In the genomic region with DNA sequence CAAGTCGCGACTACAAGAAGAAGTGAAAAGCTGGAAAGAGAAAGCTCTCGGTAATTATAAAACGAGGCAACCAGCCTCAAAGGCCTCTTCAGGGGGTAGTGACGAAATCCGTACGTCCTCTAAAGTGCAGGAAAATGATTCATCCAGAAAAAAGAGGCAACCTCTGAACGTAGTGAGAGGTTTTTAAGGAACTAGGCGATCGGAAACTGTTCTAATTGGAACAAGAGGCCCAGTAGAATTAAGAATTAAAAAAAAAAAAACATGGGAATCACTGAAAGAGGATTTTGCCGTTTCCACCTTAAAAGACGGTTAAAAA, we compare ENCODE assay signal across 8 cellular contexts. TPM values are rescaled to one million over a fixed set of nuclear protein-coding genes. Genes with fewer than 3 reads are reported as not detected.
A peak's percentile ranks its signal among the peaks of the same experiment; 100 is the strongest.
DNase-seq lines count a peak whose midpoint lies in the region; ATAC-seq and TF ChIP-seq lines count a peak whose summit lies in the region.

No MANE protein-coding gene starts in this region.

- H3K27me3 Mint-ChIP-seq in CD8-positive, alpha-beta T cell (ENCODE audit: low read depth): no peaks in the 10 kb centered on the region
- H3K27me3 Mint-ChIP-seq in brain: peaks cover 16% of the 10 kb centered on the region

- no peaks in the 10 kb centered on the region for H3K9me3 ChIP-seq in CD8-positive, alpha-beta T cell (ENCODE audit: low read length)
- H3K9me3 ChIP-seq in left lung (no peaks in the 10 kb centered on the region), thoracic aorta (no peaks in the 10 kb centered on the region)

- no peaks in the 10 kb centered on the region for H3K27me3 ChIP-seq in CD8-positive, alpha-beta T cell (ENCODE audit: insufficient read depth, low read length)
- H3K27me3 ChIP-seq in left lung (no peaks in the 10 kb centered on the region), thoracic aorta (replicated peaks; ENCODE audit: insufficient read depth) (no peaks in the 10 kb centered on the region)

- H3K36me3 ChIP-seq in CD8-positive, alpha-beta T cell (ENCODE audit: insufficient read depth, low read length): peaks cover 14% of the 10 kb centered on the region
- H3K36me3 ChIP-seq in left lung: peaks cover 0 to 38% of the 10 kb centered on the region in 2 donors
- peaks cover 7% of the 10 kb centered on the region for H3K36me3 ChIP-seq in thoracic aorta

- intact Hi-C loops in CD8-positive, alpha-beta T cell (cut with DNase I, micrococcal nuclease): loop anchor here (2.0 to 10.0 kb wide), 6 partner anchors 33 to 1768 kb away; partner anchors contain the start of genes FBXO38 (in 1 of the 2), HMGXB3 (in 1 of the 2), JAKMIP2 (in 1 of the 2) and PCYOX1L (in 1 of the 2)
- intact Hi-C loops in left lung (cut with DNase I): loop anchor here in 1 of 2 donors (5.0 kb wide), 1 partner anchor 108 kb away; no protein-coding TSS in a partner anchor

- no peak for TF ChIP-seq CTCF in CD8-positive, alpha-beta T cell (IDR thresholded peaks at IDR 0.05)
- TF ChIP-seq CTCF in brain (conservative IDR thresholded peaks at IDR 0.05): no peak
- no peak for TF ChIP-seq CTCF in left lung (IDR thresholded peaks at IDR 0.05)
- no peak for TF ChIP-seq CTCF in thoracic aorta (IDR thresholded peaks at IDR 0.05)
- TF ChIP-seq CTCF in GM10248 (IDR thresholded peaks at IDR 0.05; ENCODE audit: control extremely low read depth, extremely low read depth, low read depth, missing control alignments): no peak

- peak overlapping the region; percentile 95 for H3K27ac Mint-ChIP-seq in CD8-positive, alpha-beta T cell
- H3K27ac Mint-ChIP-seq in brain: peak overlapping the region; percentile 98 to 100 (median 99)

- POLR2A ChIA-PET in CD8-positive, alpha-beta T cell (lab: Charles Lee): interaction anchor here (1.1 to 3.1 kb wide), 10 partner anchors 9 to 205 kb away, joined by 3 to 12 read pairs (median 4); partner anchors contain the start of genes ARHGEF37, GRPEL2 and PCYOX1L
- POLR2A ChIA-PET in GM10248 (lab: Yijun Ruan, JAX): interaction anchor here (1.3 to 1.7 kb wide), 2 partner anchors 9 to 12 kb away, joined by 3 to 7 read pairs; no protein-coding TSS in a partner anchor

- DNase-seq in CD8-positive, alpha-beta T cell: peak in 1 of 7 experiments; percentile 11
- DNase-seq in MV-4-11 (lab: John Stamatoyannopoulos, UW) (peak; percentile 92), left lung (no peak), thoracic aorta (ENCODE audit: low spot score) (no peak), mesenteric fat pad (ENCODE audit: low spot score) (no peak), GM10248 (ENCODE audit: extremely low spot score) (no peak)

- peaks cover 27% of the 10 kb centered on the region for H3K4me1 ChIP-seq in CD8-positive, alpha-beta T cell (ENCODE audit: insufficient read depth, low read length)
- peaks cover 27 to 50% of the 10 kb centered on the region in 2 donors for H3K4me1 ChIP-seq in left lung
- H3K4me1 ChIP-seq in thoracic aorta (ENCODE audit: control insufficient read depth in 1 of 2, low read depth in 2 of 2): peaks cover 23 to 49% of the 10 kb centered on the region in 2 donors

- CTCF ChIA-PET in CD8-positive, alpha-beta T cell (lab: Charles Lee): interaction anchor here (0.8 to 2.8 kb wide), 7 partner anchors 13 to 255 kb away, joined by 3 to 12 read pairs (median 4); no protein-coding TSS in a partner anchor
- CTCF ChIA-PET in GM10248 (lab: Yijun Ruan, JAX): interaction anchor here (1.0 to 2.1 kb wide), 10 partner anchors 9 to 303 kb away, joined by 3 to 13 read pairs (median 4); no protein-coding TSS in a partner anchor

- peak overlapping the region; percentile 97 for H3K4me3 Mint-ChIP-seq in CD8-positive, alpha-beta T cell
- peak overlapping the region; percentile 98 to 99 (median 98) for H3K4me3 Mint-ChIP-seq in brain

- H3K4me1 Mint-ChIP-seq in CD8-positive, alpha-beta T cell (ENCODE audit: low read depth): peaks cover 39% of the 10 kb centered on the region
- H3K4me1 Mint-ChIP-seq in brain: peaks cover 53% of the 10 kb centered on the region

- peaks cover 55% of the 10 kb centered on the region for H3K36me3 Mint-ChIP-seq in CD8-positive, alpha-beta T cell
- H3K36me3 Mint-ChIP-seq in brain: peaks cover 54% of the 10 kb centered on the region

- ATAC-seq in CD8-positive, alpha-beta T cell: no peak
- ATAC-seq in left lung (peak; percentile 35), thoracic aorta (ENCODE audit: insufficient number of reproducible peaks, low FRiP score, low read depth) (peak; percentile 56), GM18517 (IDR thresholded peaks at IDR 0.05; ENCODE audit: unreplicated experiment) (no peak)

- H3K9me3 Mint-ChIP-seq in CD8-positive, alpha-beta T cell: no peaks in the 10 kb centered on the region
- peaks cover 0 to 12% (median 2%) of the 10 kb centered on the region in 5 experiments for H3K9me3 Mint-ChIP-seq in brain

- H3K4me3 ChIP-seq in CD8-positive, alpha-beta T cell (ENCODE audit: low read depth, low read length): peak overlapping the region; percentile 94
- H3K4me3 ChIP-seq in left lung: peak overlapping the region; percentile 89 to 94
- peak overlapping the region; percentile 93 for H3K4me3 ChIP-seq in thoracic aorta

- peak overlapping the region; percentile 88 for H3K27ac ChIP-seq in CD8-positive, alpha-beta T cell (ENCODE audit: low read depth, low read length)
- H3K27ac ChIP-seq in left lung (peak overlapping the region; percentile 99), thoracic aorta (peak overlapping the region; percentile 98 to 99)

RNA-seq across cellular contexts. Expression of gene CSNK1A1, which starts 1.0 kb away (rescaled TPM):
- 100 to 1,000 TPM; 213 to 221 TPM for total RNA-seq in CD8-positive, alpha-beta T cell
- 66.7 TPM for polyA plus RNA-seq in brain (ENCODE audit: insufficient read depth, low read depth, low replicate concordance)
- total RNA-seq in left lung (100 to 1,000 TPM; 206 to 217 TPM), thoracic aorta (100 to 1,000 TPM; 222 to 262 TPM), mesenteric fat pad (224 TPM)

RNA-seq across cellular contexts. Expression of gene ARHGEF37, which starts 31.1 kb away (rescaled TPM):
- not detected for total RNA-seq in CD8-positive, alpha-beta T cell
- 12.7 TPM for polyA plus RNA-seq in brain (ENCODE audit: insufficient read depth, low read depth, low replicate concordance)
- total RNA-seq in left lung (1 to 10 TPM; 4.2 to 7.3 TPM), thoracic aorta (10 to 100 TPM in 1 of 2 donors, 1 to 10 TPM in 1; 5.6 to 11.4 TPM), mesenteric fat pad (3.9 TPM)

Comparison
In these comparisons a context has a peak if more than half of its experiments do, and no peak if none do; other contexts are left out.
1. ATAC-seq: peak in left lung (single experiment) and thoracic aorta (single experiment); none in CD8-positive, alpha-beta T cell (single experiment) and GM18517 (single experiment).
2. Peak in every context shown above with its lines, with median percentiles within 50 percentile points of each other: H3K27ac ChIP-seq and H3K4me3 ChIP-seq.